Comparison of ENCODE assay signal across 25 cellular contexts in the genomic region with DNA sequence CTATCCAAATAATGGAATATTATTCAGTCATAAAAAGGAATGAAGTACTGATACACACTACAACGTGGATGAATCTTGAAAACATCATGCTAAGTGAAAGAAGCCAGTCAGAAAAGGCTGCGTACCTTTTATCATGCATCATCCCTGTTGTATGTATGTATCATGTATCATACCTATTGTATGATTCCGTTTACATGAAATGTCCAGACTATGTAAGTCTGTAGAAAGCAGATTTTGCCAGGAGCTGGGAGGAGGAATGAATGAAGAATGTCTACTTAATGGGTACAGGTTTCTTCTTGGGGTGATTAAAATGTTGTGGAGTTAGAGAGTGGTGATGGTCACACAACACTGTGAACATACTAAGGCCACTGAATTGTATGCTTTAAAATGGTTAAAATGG.
"Had no signal": no experiment of that assay in that cellular context is flagged by ENCODE, and none has a peak within 500 bp of the region (broad histone marks: within the 10 kb centered on the region; RNA-seq: fewer than 3 reads in every experiment).

No MANE protein-coding gene starts in this region.

- H3K27me3 Mint-ChIP-seq: stimulated activated memory B cell treated with anti-CD40 and anti-IgM and Interleukin-4, amounts not matched to agents 10 μg/mL and 1 μg/mL and 100 μg/mL, for 72 hours had no signal

- H3K9me3 Mint-ChIP-seq: immature natural killer cell; nephron progenitor cell; stimulated activated memory B cell treated with anti-CD40 and anti-IgM and Interleukin-4, amounts not matched to agents 10 μg/mL and 1 μg/mL and 100 μg/mL, for 72 hours had no signal

- H3K4me2 ChIP-seq: smooth muscle cell had no signal

- H3K4me1 Mint-ChIP-seq: nephron progenitor cell had no signal

- H3K4me1 ChIP-seq: gastrocnemius medialis had no signal

- H3K27ac Mint-ChIP-seq: nephron progenitor cell; stimulated activated memory B cell treated with anti-CD40 and anti-IgM and Interleukin-4, amounts not matched to agents 10 μg/mL and 1 μg/mL and 100 μg/mL, for 72 hours had no signal

- H3K9me3 ChIP-seq: gastrocnemius medialis, left ventricle myocardium inferior, testis, upper lobe of left lung had no signal

- H3K4me3 ChIP-seq: gastrocnemius medialis, left ventricle myocardium inferior, smooth muscle cell, testis, upper lobe of left lung had no signal

- H3K27me3 ChIP-seq: brain microvascular endothelial cell, gastrocnemius medialis, testis, upper lobe of left lung had no signal

- H3K4me3 Mint-ChIP-seq: immature natural killer cell; nephron progenitor cell; stimulated activated memory B cell treated with anti-CD40 and anti-IgM and Interleukin-4, amounts not matched to agents 10 μg/mL and 1 μg/mL and 100 μg/mL, for 72 hours had no signal

- ATAC-seq: esophagus mucosa; gastrocnemius medialis; sciatic nerve; stimulated activated memory B cell treated with anti-CD40 and anti-IgM and Interleukin-4, amounts not matched to agents 10 μg/mL and 1 μg/mL and 100 μg/mL, for 72 hours had no signal

- H3K27ac ChIP-seq: brain microvascular endothelial cell, left ventricle myocardium inferior, testis, upper lobe of left lung, VCaP had no signal

- DNase-seq: activated CD4-positive, alpha-beta T cell treated with anti-CD3 and anti-CD28 coated beads for 1 hour; activated CD4-positive, alpha-beta T cell treated with anti-CD3 and anti-CD28 coated beads, Interleukin-2, amount 50 U/mL, for 48 hours; activated gamma-delta T cell treated with Interleukin-2 at 50 U/mL for 16 hours; anterior cingulate cortex; brain microvascular endothelial cell; cerebellar nuclear complex; cortex of kidney; gastrocnemius medialis; head of caudate nucleus; immature natural killer cell; kidney glomerular epithelial cell; left ventricle myocardium inferior; mammary epithelial cell; midbrain; nephron progenitor cell; nucleus accumbens; stimulated activated CD4-positive, alpha-beta T cell treated with anti-CD3 and anti-CD28 coated beads, Interleukin-4, amount 100 ng/mL, for 24 hours; T-helper 2 cell; testis; upper lobe of left lung had no signal
